14 cellular contexts compared by ENCODE assay signal in the genomic region with DNA sequence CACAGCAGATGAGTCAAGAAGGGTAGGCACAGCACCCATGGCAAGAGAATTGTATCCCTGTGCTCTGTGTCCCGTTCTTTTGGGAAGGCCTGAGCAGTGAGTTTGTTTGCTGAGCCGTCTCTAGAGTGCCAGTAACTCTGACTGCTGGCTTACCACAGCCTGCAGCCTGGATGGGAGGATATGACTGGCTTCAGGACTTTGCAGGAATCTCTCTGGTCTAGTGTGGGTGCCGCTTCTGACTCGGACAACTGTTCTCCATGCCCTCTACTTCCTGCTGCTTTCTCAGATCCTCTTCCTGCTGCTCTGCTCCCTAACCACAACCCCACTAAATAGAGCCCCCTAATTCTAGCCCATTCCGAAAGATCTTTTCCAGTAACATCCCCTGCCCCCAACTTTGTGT.
DNase-seq lines count a peak whose midpoint lies in the region; ATAC-seq and TF ChIP-seq lines count a peak whose summit lies in the region.
"Had no signal": no experiment of that assay in that cellular context is flagged by ENCODE, and none has a peak within 500 bp of the region (broad histone marks: within the 10 kb centered on the region; RNA-seq: fewer than 3 reads in every experiment).

No MANE protein-coding gene starts in this region.

- H4K20me1 ChIP-seq in BLaER1 treated with 17β-estradiol and CSF1 and Interleukin-3, amounts not matched to agents 10 nM and 100 nM, result peaks cover 0 to 16% (median 0%) of the 10 kb centered on the region in 11 experiments; a peak in 4 of 22 replicates

- peaks cover 0 to 12% (median 0%) of the 10 kb centered on the region in 11 experiments; a peak in 2 of 22 replicates for H3K9me3 ChIP-seq in BLaER1 treated with 17β-estradiol and CSF1 and Interleukin-3, amounts not matched to agents 10 nM and 100 nM (replicated peaks in 1 of 11)

- no peaks in the 10 kb centered on the region for H3K9me3 Mint-ChIP-seq in HFFc6
- H3K9me3 Mint-ChIP-seq: CD4-positive, alpha-beta T cell had no signal

- H3K4me3 ChIP-seq in BLaER1 treated with 17β-estradiol and CSF1 and Interleukin-3, amounts not matched to agents 10 nM and 100 nM, result no peak overlapping the region

- peaks cover 0 to 7% (median 0%) of the 10 kb centered on the region in 11 experiments; a peak in 1 of 22 replicates for H3K36me3 ChIP-seq in BLaER1 treated with 17β-estradiol and CSF1 and Interleukin-3, amounts not matched to agents 10 nM and 100 nM

- peaks cover 31 to 55% (median 39%) of the 10 kb centered on the region in 10 experiments for H3K4me1 ChIP-seq in BLaER1 treated with 17β-estradiol and CSF1 and Interleukin-3, amounts not matched to agents 10 nM and 100 nM

- H3K9ac ChIP-seq in BLaER1 treated with 17β-estradiol and CSF1 and Interleukin-3, amounts not matched to agents 10 nM and 100 nM, result peak overlapping the region in 2 of 11 experiments; percentile 13 to 16; a peak in 2 of 22 replicates

- H3K4me2 ChIP-seq in BLaER1 treated with 17β-estradiol and CSF1 and Interleukin-3, amounts not matched to agents 10 nM and 100 nM, result peak overlapping the region; percentile 62 to 83 (median 68)

- peaks cover 9% of the 10 kb centered on the region for H3K4me1 Mint-ChIP-seq in HFFc6 (ENCODE audit: low read depth)

- peak overlapping the region in 2 of 11 experiments; percentile 8 to 32; a peak in 2 of 22 replicates for H3K27ac ChIP-seq in BLaER1 treated with 17β-estradiol and CSF1 and Interleukin-3, amounts not matched to agents 10 nM and 100 nM

- no peak overlapping the region for H3K4me3 Mint-ChIP-seq in HFFc6
- H3K4me3 Mint-ChIP-seq: CD4-positive, alpha-beta T cell had no signal

- peaks cover 1% of the 10 kb centered on the region; the same call in 1 of the 2 replicates for H3K27me3 Mint-ChIP-seq in HFFc6 (ENCODE audit: insufficient read depth)
- H3K27me3 Mint-ChIP-seq: CD4-positive, alpha-beta T cell had no signal

- peak overlapping the region; percentile 5 for H3K27ac Mint-ChIP-seq in HFFc6
- H3K27ac Mint-ChIP-seq: CD4-positive, alpha-beta T cell had no signal

- TF ChIP-seq CTCF in HFFc6 (IDR thresholded peaks at IDR 0.05), result no peak

- DNase-seq in HFFc6 (peak; percentile 8), UCSD-AML1 (lab: John Stamatoyannopoulos, UW; ENCODE audit: unreplicated experiment) (peak; percentile 47), kidney tubule cell (ENCODE audit: low spot score) (peak; percentile 41), cortex of kidney (lab: John Stamatoyannopoulos, UW) (no peak), left lobe of liver (ENCODE audit: low spot score) (no peak)
- DNase-seq: Calu3; CD4-positive, alpha-beta T cell; DMS53; NCI-H1417 treated with DMSO at 0.1 percent for 48 hours; NCI-H1930; NCI-H69; SIG-M5 had no signal

- ATAC-seq in HG02623 (IDR thresholded peaks at IDR 0.05; ENCODE audit: unreplicated experiment) (no peak), left lobe of liver (no peak)

- H3K27me3 ChIP-seq in BLaER1 treated with 17β-estradiol and CSF1 and Interleukin-3, amounts not matched to agents 10 nM and 100 nM, result no peaks in the 10 kb centered on the region

- no peaks in the 10 kb centered on the region for H3K36me3 Mint-ChIP-seq in HFFc6 (ENCODE audit: low read depth)

Comparison
In these comparisons a context has a peak if more than half of its experiments do, and no peak if none do; other contexts are left out.
1. DNase-seq: peak in HFFc6 (single experiment), UCSD-AML1 (single experiment) and kidney tubule cell (single experiment); none in cortex of kidney (single experiment) and left lobe of liver (single experiment).